ENCODE assay signal across 8 cellular contexts in genomic region chr17:66915204-66915611, GRCh38. TPM values are rescaled to one million over a fixed set of nuclear protein-coding genes. Genes with fewer than 3 reads are reported as not detected.
DNase-seq lines count a peak whose midpoint lies in the region; ATAC-seq and TF ChIP-seq lines count a peak whose summit lies in the region.

No MANE protein-coding gene starts in this region.

- no peaks in the 10 kb centered on the region for H3K79me2 ChIP-seq in Karpas-422 (ENCODE audit: low read length)

- no peaks in the 10 kb centered on the region for H3K27me3 ChIP-seq in Karpas-422 (ENCODE audit: low read length)

- no peak overlapping the region for H3K27ac ChIP-seq in Karpas-422 (ENCODE audit: low read length)

- H3K4me3 ChIP-seq in choroid plexus epithelial cell (ENCODE audit: low read depth, low read length) (no peak overlapping the region), Karpas-422 (ENCODE audit: low read length) (no peak overlapping the region)

- H3K4me2 ChIP-seq in Karpas-422 (ENCODE audit: low read depth, low read length, poor library complexity, severe bottlenecking): no peak overlapping the region

- no peak for ATAC-seq in GM18861 (IDR thresholded peaks at IDR 0.05; ENCODE audit: unreplicated experiment)

- TF ChIP-seq CTCF in choroid plexus epithelial cell (conservative IDR thresholded peaks at IDR 0.05; ENCODE audit: low read depth, low read length): peak; percentile 43

- H3K4me1 ChIP-seq in Karpas-422 (ENCODE audit: low read length): no peaks in the 10 kb centered on the region

- no peaks in the 10 kb centered on the region for H3K36me3 ChIP-seq in Karpas-422 (ENCODE audit: insufficient read depth, low read length)

- no peaks in the 10 kb centered on the region for H4K20me1 ChIP-seq in Karpas-422 (ENCODE audit: insufficient read depth, low read depth, low read length)

- H3K9me2 ChIP-seq in Karpas-422 (replicated peaks; ENCODE audit: insufficient read depth, low read length): no peaks in the 10 kb centered on the region

- H3K9ac ChIP-seq in Karpas-422 (ENCODE audit: low read length): no peak overlapping the region

- peak; percentile 67 for DNase-seq in DMS 273 (lab: John Stamatoyannopoulos, UW; ENCODE audit: unreplicated experiment)
- no peak for DNase-seq in DMS 273 treated with DMSO at 0.1 percent for 48 hours (lab: John Stamatoyannopoulos, UW)
- peak; percentile 34 for DNase-seq in NCI-H146 treated with DMSO at 0.1 percent for 48 hours (lab: John Stamatoyannopoulos, UW; ENCODE audit: unreplicated experiment)
- peak; percentile 14 for DNase-seq in choroid plexus epithelial cell (ENCODE audit: low read depth)
- peak; percentile 45 for DNase-seq in putamen (ENCODE audit: low spot score)
- DNase-seq in NCI-H446 (lab: John Stamatoyannopoulos, UW): no peak
- DNase-seq in Karpas-422: no peak

- H3K9me3 ChIP-seq in Karpas-422 (ENCODE audit: low read length): no peaks in the 10 kb centered on the region

- no peak overlapping the region for H2AFZ ChIP-seq in Karpas-422 (ENCODE audit: low read length)

RNA-seq across cellular contexts. Expression of gene CACNG4, which starts 49.3 kb away (rescaled TPM):
- not detected in 2 replicates for total RNA-seq in Karpas-422 (2014; rRNA removed; shearing (Covaris generic); ENCODE audit: low replicate concordance)

Comparison
In these comparisons a context has a peak if more than half of its experiments do, and no peak if none do; other contexts are left out.
1. DNase-seq: peak in DMS 273 (single experiment), NCI-H146 treated with DMSO at 0.1 percent for 48 hours (single experiment), choroid plexus epithelial cell (single experiment) and putamen (single experiment); none in DMS 273 treated with DMSO at 0.1 percent for 48 hours (single experiment), NCI-H446 (0 of 2) and Karpas-422 (single experiment).